In genomic region chr9:34163439-34163838, GRCh38 we compare ENCODE assay signal across 17 cellular contexts. TPM values are rescaled to one million over a fixed set of nuclear protein-coding genes. Genes with fewer than 3 reads are reported as not detected.
DNase-seq lines count a peak whose midpoint lies in the region; ATAC-seq, FAIRE-seq and TF ChIP-seq lines count a peak whose summit lies in the region.
"Had no signal": no experiment of that assay in that cellular context is flagged by ENCODE, and none has a peak within 500 bp of the region (broad histone marks: within the 10 kb centered on the region; RNA-seq: fewer than 3 reads in every experiment).

No MANE protein-coding gene starts in this region.

- no peak for TF ChIP-seq POLR2A in A549 (IDR thresholded peaks at IDR 0.05; ENCODE audit: low read length)

- CTCF ChIA-PET in A549 (lab: Yijun Ruan, JAX): interaction anchor here (0.8 to 1.4 kb wide), 4 partner anchors 13 to 90 kb away, joined by 3 to 6 read pairs (median 3); no protein-coding TSS in a partner anchor
- CTCF ChIA-PET in Caco-2 (lab: Charles Lee): no interaction called here

- H3K4me1 Mint-ChIP-seq in Caco-2 (ENCODE audit: low read depth, unreplicated experiment): peaks cover 8% of the 10 kb centered on the region
- H3K4me1 Mint-ChIP-seq in endothelial cell (ENCODE audit: unreplicated experiment): no peaks in the 10 kb centered on the region
- H3K4me1 Mint-ChIP-seq: T-helper 17 cell had no signal

- H3K4me3 ChIP-seq in A549: peak overlapping the region; percentile 17; the same call in 1 of the 3 replicates
- no peak overlapping the region for H3K4me3 ChIP-seq in Caco-2 (ENCODE audit: low read depth, low read length)
- H3K4me3 ChIP-seq: pancreas had no signal

- H3K4me1 ChIP-seq in A549 (peaks cover 46% of the 10 kb centered on the region), Caco-2 (peaks cover 7% of the 10 kb centered on the region)
- H3K4me1 ChIP-seq: pancreas had no signal

- H3K9me3 ChIP-seq in A549 (no peaks in the 10 kb centered on the region), Caco-2 (no peaks in the 10 kb centered on the region)
- H3K9me3 ChIP-seq: pancreas had no signal

- peak overlapping the region; percentile 85 for H3K4me2 ChIP-seq in A549

- BruUV-seq in Caco-2 (replicated peaks; lab: Mats Ljungman, UMichigan): no TSS peak

- WGBS in A549 (ENCODE audit: missing lambda C conversion rate): 18% methylated on average over 3 of the region's 3 CpGs

- intact Hi-C loops in Caco-2 (cut with micrococcal nuclease; ENCODE audit: unreplicated experiment): no loop called here

- POLR2A ChIA-PET in A549 (lab: Yijun Ruan, JAX) (interaction anchor here (2.5 kb wide), 1 partner anchor 16 kb away, joined by 14 read pairs; the partner anchor contains the start of gene UBAP1), Caco-2 (lab: Charles Lee) (no interaction called here)

- H3K4me3 Mint-ChIP-seq in Caco-2 (ENCODE audit: unreplicated experiment) (no peak overlapping the region), endothelial cell (ENCODE audit: unreplicated experiment) (no peak overlapping the region)
- H3K4me3 Mint-ChIP-seq: activated T-cell treated with anti-CD3 and anti-CD28 coated beads, Interleukin-2, amount 50 U/mL, for 4 hours; T-helper 17 cell had no signal

- H3K36me3 ChIP-seq in Caco-2 (ENCODE audit: control insufficient read depth, insufficient read depth, low read length): no peaks in the 10 kb centered on the region
- H3K36me3 ChIP-seq: pancreas had no signal

- no peaks in the 10 kb centered on the region for H3K27me3 Mint-ChIP-seq in Caco-2 (ENCODE audit: insufficient read depth, unreplicated experiment)
- no peaks in the 10 kb centered on the region for H3K27me3 Mint-ChIP-seq in endothelial cell (ENCODE audit: unreplicated experiment)
- H3K27me3 Mint-ChIP-seq: T-helper 17 cell had no signal

- peak; percentile 43 to 84 for DNase-seq in A549 (ENCODE audit: low read depth in 1 of 2, low spot score in 1 of 2)
- DNase-seq in HT1080 (ENCODE audit: low read depth): peak; percentile 63
- peak; percentile 47 for DNase-seq in amniotic epithelial cell (ENCODE audit: low read depth)
- peak; percentile 71 for DNase-seq in iris pigment epithelial cell (ENCODE audit: low read depth)
- DNase-seq in T-helper 2 cell: no peak
- no peak for DNase-seq in Caco-2
- no peak for DNase-seq in endothelial cell (ENCODE audit: low spot score)
- DNase-seq: activated CD4-positive, alpha-beta T cell treated with anti-CD3 and anti-CD28 coated beads for 48 hours; activated T-cell treated with anti-CD3 and anti-CD28 coated beads, Interleukin-2, amount 50 U/mL, for 4 hours; aorta; glutamatergic neuron; islet precursor cell; NCI-H146; NCI-H510A; pancreas; T-helper 17 cell had no signal

- ATAC-seq in A549 (peak; percentile 59 to 62; a peak in 4 of 6 replicates), HG03442 (IDR thresholded peaks at IDR 0.05; ENCODE audit: unreplicated experiment) (no peak)
- ATAC-seq: activated T-cell treated with anti-CD3 and anti-CD28 coated beads, Interleukin-2, amount 50 U/mL, for 4 hours; pancreas; T-helper 17 cell had no signal

- H3K36me3 Mint-ChIP-seq in Caco-2 (ENCODE audit: insufficient read depth, unreplicated experiment) (no peaks in the 10 kb centered on the region), endothelial cell (ENCODE audit: low read depth, unreplicated experiment) (no peaks in the 10 kb centered on the region)

- no peak for FAIRE-seq in A549 (lab: Jason Lieb, UNC)
- FAIRE-seq: pancreas had no signal

- peak overlapping the region; percentile 84 to 94 for H3K27ac ChIP-seq in A549
- H3K27ac ChIP-seq: pancreas had no signal

- H3K9me3 Mint-ChIP-seq in Caco-2 (ENCODE audit: unreplicated experiment) (no peaks in the 10 kb centered on the region), endothelial cell (ENCODE audit: unreplicated experiment) (no peaks in the 10 kb centered on the region)
- H3K9me3 Mint-ChIP-seq: activated T-cell treated with anti-CD3 and anti-CD28 coated beads, Interleukin-2, amount 50 U/mL, for 4 hours had no signal

- TF ChIP-seq EP300 in A549 (IDR thresholded peaks at IDR 0.05): peak in 1 of 2 experiments; percentile 26; a peak in 1 of 5 replicates

- no peaks in the 10 kb centered on the region for H3K27me3 ChIP-seq in Caco-2 (replicated peaks; ENCODE audit: control insufficient read depth, insufficient read depth, low read length)
- H3K27me3 ChIP-seq: pancreas had no signal

- TF ChIP-seq RAD21 in A549 (conservative IDR thresholded peaks at IDR 0.05 in 1 of 2, IDR thresholded peaks at IDR 0.05 in 1 of 2): peak in 1 of 2 experiments; percentile 6; a peak in 1 of 5 replicates

- TF ChIP-seq CTCF in A549 (IDR thresholded peaks at IDR 0.05): no peak
- TF ChIP-seq CTCF in Caco-2 (IDR thresholded peaks at IDR 0.05; ENCODE audit: insufficient read depth in 1 of 2, low read depth in 1 of 2, low read length in 1 of 2, severe bottlenecking in 1 of 2, unreplicated experiment in 1 of 2): no peak
- TF ChIP-seq CTCF in endothelial cell (IDR thresholded peaks at IDR 0.05; ENCODE audit: unreplicated experiment): no peak

- no peak overlapping the region for H3K27ac Mint-ChIP-seq in Caco-2 (ENCODE audit: unreplicated experiment)
- H3K27ac Mint-ChIP-seq in endothelial cell (ENCODE audit: unreplicated experiment): no peak overlapping the region
- H3K27ac Mint-ChIP-seq: T-helper 17 cell had no signal

TF ChIP-seq in A549, 52 proteins besides CTCF, POLR2A, EP300 and RAD21 (continues in another document):
- no peak for TF ChIP-seq CBX8 (IDR thresholded peaks at IDR 0.05)
- TF ChIP-seq CHD4 (IDR thresholded peaks at IDR 0.05; ENCODE audit: borderline replicate concordance): no peak
- peak; percentile 96 for TF ChIP-seq MAFK (IDR thresholded peaks at IDR 0.05; ENCODE audit: partially characterized antibody)
- peak in 1 of 2 experiments; percentile 75; a peak in 2 of 4 replicates for TF ChIP-seq CEBPB (IDR thresholded peaks at IDR 0.05)
- no peak for TF ChIP-seq CHD2 (IDR thresholded peaks at IDR 0.05; ENCODE audit: low read length, partially characterized antibody)
- TF ChIP-seq HOXB5 (CRISPR knock-in tag; IDR thresholded peaks at IDR 0.05): no peak
- no peak for TF ChIP-seq MYC (IDR thresholded peaks at IDR 0.05; ENCODE audit: borderline replicate concordance, low read length)
- TF ChIP-seq HOXB13 (CRISPR knock-in tag; IDR thresholded peaks at IDR 0.05; ENCODE audit: low read depth): no peak
- TF ChIP-seq RFX5 (IDR thresholded peaks at IDR 0.05): no peak
- no peak for TF ChIP-seq USF2 (IDR thresholded peaks at IDR 0.05)
- no peak for TF ChIP-seq FOSL2 (IDR thresholded peaks at IDR 0.05)
- TF ChIP-seq FOSL2 (CRISPR knock-in tag; IDR thresholded peaks at IDR 0.05): peak; percentile 77
- TF ChIP-seq, protein P1, sequence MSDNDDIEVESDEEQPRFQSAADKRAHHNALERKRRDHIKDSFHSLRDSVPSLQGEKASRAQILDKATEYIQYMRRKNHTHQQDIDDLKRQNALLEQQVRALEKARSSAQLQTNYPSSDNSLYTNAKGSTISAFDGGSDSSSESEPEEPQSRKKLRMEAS (IDR thresholded peaks at IDR 0.05): no peak
- TF ChIP-seq RNF2 (IDR thresholded peaks at IDR 0.05; ENCODE audit: borderline replicate concordance, low read depth): no peak
- TF ChIP-seq HES2 (IDR thresholded peaks at IDR 0.05): no peak
- TF ChIP-seq NFE2L2 (conservative IDR thresholded peaks at IDR 0.05; ENCODE audit: low read length): peak; percentile 87
- TF ChIP-seq CBX2 (IDR thresholded peaks at IDR 0.05; ENCODE audit: borderline replicate concordance, low read depth): no peak

RNA-seq across cellular contexts. Expression of gene UBAP1, which starts 15.4 kb away (rescaled TPM):
- polyA plus RNA-seq in A549 (2011; rRNA removed) (73.1 and 86.7 TPM in 2 replicates), A549 (2017; fragmentation: RNase III; extraction: RNeasy Plus Mini Kit Qiagen cat#74134 plus additional on column Dnase treatment) (33.5 to 40.1 TPM (median 38.5 TPM) in 3 replicates)
- 23.7 and 31.6 TPM in 2 replicates for polyA plus RNA-seq in A549 (2012; cell fraction: cytosol; rRNA removed)
- polyA plus RNA-seq in A549 (2012; cell fraction: nucleus; rRNA removed): 14.2 and 22.1 TPM in 2 replicates
- 73.0 and 84.8 TPM in 2 replicates for polyA minus RNA-seq in A549 (2011; rRNA and poly(A)+ RNA removed)
- total RNA-seq in HT1080 (2014; rRNA removed; shearing (Covaris generic)): 21.7 and 28.5 TPM in 2 replicates
- polyA plus RNA-seq in HT1080 (2015; cell fraction: cytosol; rRNA removed): 32.8 and 33.0 TPM in 2 replicates
- 17.0 and 20.2 TPM in 2 replicates for polyA plus RNA-seq in HT1080 (2015; cell fraction: nucleus; rRNA removed)
- total RNA-seq in Caco-2 (2022) (32.5 and 33.2 TPM in 2 replicates), endothelial cell (ENCODE audit: unreplicated experiment) (32.5 TPM)

RNA-seq across cellular contexts. Expression of gene DCAF12, which starts 36.9 kb away (rescaled TPM):
- polyA plus RNA-seq in A549 (2011; rRNA removed) (56.5 and 73.6 TPM in 2 replicates), A549 (2017; fragmentation: RNase III; extraction: RNeasy Plus Mini Kit Qiagen cat#74134 plus additional on column Dnase treatment) (24.8 to 28.5 TPM (median 26.7 TPM) in 3 replicates)
- 18.9 and 26.1 TPM in 2 replicates for polyA plus RNA-seq in A549 (2012; cell fraction: cytosol; rRNA removed)
- 8.9 and 18.9 TPM in 2 replicates for polyA plus RNA-seq in A549 (2012; cell fraction: nucleus; rRNA removed)
- polyA minus RNA-seq in A549 (2011; rRNA and poly(A)+ RNA removed): 70.0 and 85.1 TPM in 2 replicates
- total RNA-seq in HT1080 (2014; rRNA removed; shearing (Covaris generic)): 25.1 and 29.2 TPM in 2 replicates
- polyA plus RNA-seq in HT1080 (2015; cell fraction: cytosol; rRNA removed): 34.4 and 40.1 TPM in 2 replicates
- polyA plus RNA-seq in HT1080 (2015; cell fraction: nucleus; rRNA removed): 26.1 and 27.5 TPM in 2 replicates
- total RNA-seq in Caco-2 (2022) (33.0 and 34.1 TPM in 2 replicates), endothelial cell (ENCODE audit: unreplicated experiment) (47.3 TPM)

Comparison
In these comparisons a context has a peak if more than half of its experiments do, and no peak if none do; other contexts are left out.
1. DNase-seq: peak in A549 (2 of 2), HT1080 (single experiment), amniotic epithelial cell (single experiment) and iris pigment epithelial cell (single experiment); none in T-helper 2 cell (0 of 5), Caco-2 (0 of 2) and endothelial cell (single experiment).